15 cellular contexts compared by ENCODE assay signal in genomic region chr6:100283288-100283687, GRCh38.
DNase-seq lines count a peak whose midpoint lies in the region; TF ChIP-seq lines count a peak whose summit lies in the region.
"Had no signal": no experiment of that assay in that cellular context is flagged by ENCODE, and none has a peak within 500 bp of the region (broad histone marks: within the 10 kb centered on the region; RNA-seq: fewer than 3 reads in every experiment).

No MANE protein-coding gene starts in this region.

- H3K4me3 ChIP-seq in HEK293 (ENCODE audit: low read depth, low read length) (no peak overlapping the region), fibroblast of villous mesenchyme (ENCODE audit: low read depth, low read length) (no peak overlapping the region)
- H3K4me3 ChIP-seq: lower lobe of right lung had no signal

- no peak for TF ChIP-seq CTCF in HEK293 (tag by site-specific recombination; IDR thresholded peaks at IDR 0.05)
- TF ChIP-seq CTCF in fibroblast of villous mesenchyme (IDR thresholded peaks at IDR 0.05; ENCODE audit: insufficient read depth, low read depth, low read length), result no peak
- TF ChIP-seq CTCF in mesothelial cell of epicardium (IDR thresholded peaks at IDR 0.05; ENCODE audit: unreplicated experiment), result no peak

- H3K27ac ChIP-seq in HEK293 (ENCODE audit: extremely low read depth, low read depth, low read length), result no peak overlapping the region
- H3K27ac ChIP-seq: KMS-11, lower lobe of right lung, parathyroid adenoma had no signal

- no peaks in the 10 kb centered on the region for H3K9me3 Mint-ChIP-seq in mesothelial cell of epicardium

- H3K27ac Mint-ChIP-seq in mesothelial cell of epicardium, result no peak overlapping the region

- H3K4me1 ChIP-seq in HEK293 (ENCODE audit: control insufficient read depth, insufficient read depth, low read length), result no peaks in the 10 kb centered on the region
- H3K4me1 ChIP-seq: lower lobe of right lung, parathyroid adenoma had no signal

- CTCF ChIA-PET in HEK293 (lab: Yijun Ruan, JAX), result interaction anchor here (1.2 to 1.7 kb wide), 3 partner anchors 8 to 17 kb away, joined by 3 to 6 read pairs (median 3); no protein-coding TSS in a partner anchor

- H3K36me3 ChIP-seq in HEK293 (ENCODE audit: control insufficient read depth in 2 of 2, insufficient read depth in 1 of 2, low read length in 2 of 2), result no peaks in the 10 kb centered on the region
- H3K36me3 ChIP-seq: lower lobe of right lung had no signal

- H3K4me1 Mint-ChIP-seq in mesothelial cell of epicardium, result no peaks in the 10 kb centered on the region

- no peak overlapping the region for H3K4me3 Mint-ChIP-seq in mesothelial cell of epicardium

- H3K9me3 ChIP-seq in HEK293 (ENCODE audit: control insufficient read depth, insufficient read depth, low read depth, low read length), result no peaks in the 10 kb centered on the region
- H3K9me3 ChIP-seq: lower lobe of right lung had no signal

- DNase-seq in 8988T, result peak; percentile 21
- DNase-seq in SW 1271 (lab: John Stamatoyannopoulos, UW), result peak; percentile 47 to 78
- DNase-seq in fibroblast of villous mesenchyme (ENCODE audit: low read depth), result peak; percentile 17
- no peak for DNase-seq in NCI-H526 treated with DMSO at 0.1 percent for 48 hours (lab: John Stamatoyannopoulos, UW)
- DNase-seq in NCI-H1105 (lab: John Stamatoyannopoulos, UW), result no peak
- DNase-seq in ecto neural progenitor cell (ENCODE audit: low spot score), result no peak
- no peak for DNase-seq in mesothelial cell of epicardium (ENCODE audit: low spot score in 2 of 2, unreplicated experiment in 2 of 2)
- DNase-seq: activated CD8-positive, alpha-beta memory T cell treated with anti-CD3 and anti-CD28 coated beads, Interleukin-2, amount 50 U/mL, for 4 hours; aorta; GDM1; lower lobe of right lung; stimulated activated CD4-positive, alpha-beta T cell treated with anti-CD3 and anti-CD28 coated beads, Interleukin-4, amount 100 ng/mL, for 1 hour had no signal

- peaks cover 4% of the 10 kb centered on the region for H3K27me3 Mint-ChIP-seq in mesothelial cell of epicardium (ENCODE audit: low read depth)

- no peaks in the 10 kb centered on the region for H3K36me3 Mint-ChIP-seq in mesothelial cell of epicardium

- POLR2A ChIA-PET in HEK293 (lab: Yijun Ruan, JAX), result interaction anchor here (1.0 to 1.3 kb wide), 2 partner anchors 14 to 181 kb away, joined by 3 read pairs; partner anchors contain the start of gene SIM1

TF ChIP-seq in HEK293, 187 proteins besides CTCF, POLR2A, EP300 and RAD21:
- TF ChIP-seq, protein P1, sequence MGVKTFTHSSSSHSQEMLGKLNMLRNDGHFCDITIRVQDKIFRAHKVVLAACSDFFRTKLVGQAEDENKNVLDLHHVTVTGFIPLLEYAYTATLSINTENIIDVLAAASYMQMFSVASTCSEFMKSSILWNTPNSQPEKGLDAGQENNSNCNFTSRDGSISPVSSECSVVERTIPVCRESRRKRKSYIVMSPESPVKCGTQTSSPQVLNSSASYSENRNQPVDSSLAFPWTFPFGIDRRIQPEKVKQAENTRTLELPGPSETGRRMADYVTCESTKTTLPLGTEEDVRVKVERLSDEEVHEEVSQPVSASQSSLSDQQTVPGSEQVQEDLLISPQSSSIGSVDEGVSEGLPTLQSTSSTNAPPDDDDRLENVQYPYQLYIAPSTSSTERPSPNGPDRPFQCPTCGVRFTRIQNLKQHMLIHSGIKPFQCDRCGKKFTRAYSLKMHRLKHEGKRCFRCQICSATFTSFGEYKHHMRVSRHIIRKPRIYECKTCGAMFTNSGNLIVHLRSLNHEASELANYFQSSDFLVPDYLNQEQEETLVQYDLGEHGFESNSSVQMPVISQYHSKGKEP (tag by site-specific recombination; IDR thresholded peaks at IDR 0.05), result no peak
- TF ChIP-seq ZNF596 (tag by site-specific recombination; IDR thresholded peaks at IDR 0.05) (no peak), ZSCAN16 (tag by site-specific recombination; IDR thresholded peaks at IDR 0.05) (no peak), GLIS1 (tag by site-specific recombination; IDR thresholded peaks at IDR 0.05) (0 out of 2 replicates have a peak, but pooled peaks have one; percentile 22), ZNF530 (tag by site-specific recombination; IDR thresholded peaks at IDR 0.05; ENCODE audit: low read depth) (no peak), ZBTB20 (tag by site-specific recombination; IDR thresholded peaks at IDR 0.05) (peak; percentile 47; the same call in 1 of the 2 replicates), ZNF571 (tag by site-specific recombination; IDR thresholded peaks at IDR 0.05) (no peak), ZBTB8A (tag by site-specific recombination; IDR thresholded peaks at IDR 0.05) (no peak), ZNF341 (tag by site-specific recombination; IDR thresholded peaks at IDR 0.05; ENCODE audit: low read depth) (peak; percentile 64; the same call in 1 of the 2 replicates), ZNF280C (tag by site-specific recombination; IDR thresholded peaks at IDR 0.05) (no peak), ZFP41 (tag by site-specific recombination; IDR thresholded peaks at IDR 0.05; ENCODE audit: borderline replicate concordance) (no peak), ZNF211 (tag by site-specific recombination; IDR thresholded peaks at IDR 0.05; ENCODE audit: low read depth) (no peak), ZNF654 (tag by site-specific recombination; IDR thresholded peaks at IDR 0.05; ENCODE audit: low read depth) (no peak), MYNN (tag by site-specific recombination; IDR thresholded peaks at IDR 0.05; ENCODE audit: borderline replicate concordance) (no peak), TRIM28 (IDR thresholded peaks at IDR 0.05; ENCODE audit: borderline replicate concordance, low read length) (no peak), ZNF266 (tag by site-specific recombination; IDR thresholded peaks at IDR 0.05; ENCODE audit: low read depth) (no peak), ZNF133 (tag by site-specific recombination; IDR thresholded peaks at IDR 0.05) (no peak), ZNF501 (tag by site-specific recombination; IDR thresholded peaks at IDR 0.05) (no peak), ZNF645 (tag by site-specific recombination; IDR thresholded peaks at IDR 0.05) (no peak), GLIS2 (tag by site-specific recombination; IDR thresholded peaks at IDR 0.05) (no peak)

Comparison
In these comparisons a context has a peak if more than half of its experiments do, and no peak if none do; other contexts are left out.
1. DNase-seq: peak in 8988T (single experiment), SW 1271 (2 of 2) and fibroblast of villous mesenchyme (single experiment); none in NCI-H526 treated with DMSO at 0.1 percent for 48 hours (single experiment), NCI-H1105 (single experiment), ecto neural progenitor cell (single experiment) and mesothelial cell of epicardium (0 of 2).